ENCODE assay signal across 19 cellular contexts in genomic region chr11:67576742-67577475, GRCh38. TPM values are rescaled to one million over a fixed set of nuclear protein-coding genes. Genes with fewer than 3 reads are reported as not detected.
A peak's percentile ranks its signal among the peaks of the same experiment; 100 is the strongest.
DNase-seq lines count a peak whose midpoint lies in the region; ATAC-seq, FAIRE-seq and TF ChIP-seq lines count a peak whose summit lies in the region.
"Had no signal": no experiment of that assay in that cellular context is flagged by ENCODE, and none has a peak within 500 bp of the region (broad histone marks: within the 10 kb centered on the region; RNA-seq: fewer than 3 reads in every experiment).

No MANE protein-coding gene starts in this region.

- peak; percentile 16 for TF ChIP-seq CTCF in MM.1S (IDR thresholded peaks at IDR 0.05; ENCODE audit: low read length)
- TF ChIP-seq CTCF in bronchial epithelial cell (IDR thresholded peaks at IDR 0.05; ENCODE audit: insufficient read depth, low read length, severe bottlenecking): peak; percentile 22
- no peak for TF ChIP-seq CTCF in omental fat pad (IDR thresholded peaks at IDR 0.05)

- H3K4me3 ChIP-seq in MM.1S (ENCODE audit: low read length) (no peak overlapping the region), bronchial epithelial cell (ENCODE audit: low read depth, low read length) (no peak overlapping the region)
- H3K4me3 ChIP-seq: transverse colon had no signal

- H3K4me1 ChIP-seq in MM.1S (ENCODE audit: low read length): peaks cover 8% of the 10 kb centered on the region

- H3K4me2 ChIP-seq in MM.1S (ENCODE audit: low read depth, low read length): no peak overlapping the region

- H4K20me1 ChIP-seq in MM.1S (ENCODE audit: insufficient read depth, low read length): no peaks in the 10 kb centered on the region

- H3K27me3 ChIP-seq in MM.1S (replicated peaks; ENCODE audit: insufficient read depth, low read length): peaks cover 54% of the 10 kb centered on the region
- no peaks in the 10 kb centered on the region for H3K27me3 ChIP-seq in bronchial epithelial cell (ENCODE audit: control insufficient read depth, insufficient read depth, low read length)

- H3K9ac ChIP-seq in MM.1S (ENCODE audit: low read length): no peak overlapping the region

- no peaks in the 10 kb centered on the region for H3K9me2 ChIP-seq in MM.1S (replicated peaks; ENCODE audit: insufficient read depth, low read length)

- no peak overlapping the region for H3K27ac ChIP-seq in MM.1S (ENCODE audit: low read length)
- H3K27ac ChIP-seq: 22Rv1, transverse colon had no signal

- H3K36me3 ChIP-seq in MM.1S (replicated peaks; ENCODE audit: insufficient read depth, low read length) (no peaks in the 10 kb centered on the region), bronchial epithelial cell (ENCODE audit: control insufficient read depth, insufficient read depth, low read length) (no peaks in the 10 kb centered on the region)
- H3K36me3 ChIP-seq: transverse colon had no signal

- no peaks in the 10 kb centered on the region for H3K9me3 ChIP-seq in MM.1S (replicated peaks; ENCODE audit: insufficient read depth, low read length)
- H3K9me3 ChIP-seq: transverse colon had no signal

- no peak for FAIRE-seq in bronchial epithelial cell (lab: Jason Lieb, UNC)
- FAIRE-seq: TTC549 had no signal

- peak; percentile 48 for ATAC-seq in omental fat pad (ENCODE audit: low FRiP score)
- ATAC-seq in HG03342 (IDR thresholded peaks at IDR 0.05; ENCODE audit: unreplicated experiment): no peak
- no peak for ATAC-seq in GM18867 (IDR thresholded peaks at IDR 0.05; ENCODE audit: unreplicated experiment)

- H3K79me2 ChIP-seq in MM.1S (ENCODE audit: low read length): no peaks in the 10 kb centered on the region

- H3F3A ChIP-seq in MM.1S (ENCODE audit: insufficient read depth, low read length): no peaks in the 10 kb centered on the region

- peak; percentile 30 for DNase-seq in DMS53 (lab: John Stamatoyannopoulos, UW)
- no peak for DNase-seq in DMS53 treated with DMSO at 0.1 percent for 48 hours (lab: John Stamatoyannopoulos, UW; ENCODE audit: unreplicated experiment)
- no peak for DNase-seq in MM.1S
- DNase-seq in bronchial epithelial cell (ENCODE audit: low read depth): no peak
- no peak for DNase-seq in omental fat pad (ENCODE audit: low spot score)
- no peak for DNase-seq in amygdala (lab: John Stamatoyannopoulos, UW)
- DNase-seq: CD8-positive, alpha-beta memory T cell; GOT3; immature natural killer cell; NCI-H1105; NCI-H510A treated with DMSO at 0.1 percent for 48 hours; Right ventricle myocardium superior; transverse colon had no signal

- H2AFZ ChIP-seq in MM.1S (ENCODE audit: low read length): no peak overlapping the region

RNA-seq across cellular contexts. Expression of gene GSTP1, which starts 6.7 kb away (rescaled TPM):
- total RNA-seq in bronchial epithelial cell (1,931 and 3,840 TPM in 2 replicates), omental fat pad (100 to 1,000 TPM; 435 to 948 (median 670) TPM)

RNA-seq across cellular contexts. Expression of gene NDUFV1, which starts 29.8 kb away (rescaled TPM):
- total RNA-seq in bronchial epithelial cell (242 and 252 TPM in 2 replicates), omental fat pad (100 to 1,000 TPM; 143 to 233 (median 165) TPM)

RNA-seq across cellular contexts. Expression of gene NUDT8, which starts 52.8 kb away (rescaled TPM):
- 14.2 and 22.3 TPM in 2 replicates for total RNA-seq in bronchial epithelial cell
- 10 to 100 TPM in 2 of 4 donors, 1 to 10 TPM in 2; 5.5 to 15.4 (median 9.7) TPM for total RNA-seq in omental fat pad

RNA-seq across cellular contexts. Expression of gene CABP2, which starts 53.7 kb away (rescaled TPM):
- not detected in 2 replicates for total RNA-seq in bronchial epithelial cell
- total RNA-seq in omental fat pad: not detected
- total RNA-seq: CD8-positive, alpha-beta memory T cell; dermis microvascular lymphatic vessel endothelial cell; posterior vena cava; Right ventricle myocardium superior; transverse colon had no signal

Comparison
In these comparisons a context has a peak if more than half of its experiments do, and no peak if none do; other contexts are left out.
1. CTCF ChIP-seq: peak in MM.1S (single experiment) and bronchial epithelial cell (single experiment); none in omental fat pad (0 of 3).